9 cellular contexts compared by ENCODE assay signal in the genomic region with DNA sequence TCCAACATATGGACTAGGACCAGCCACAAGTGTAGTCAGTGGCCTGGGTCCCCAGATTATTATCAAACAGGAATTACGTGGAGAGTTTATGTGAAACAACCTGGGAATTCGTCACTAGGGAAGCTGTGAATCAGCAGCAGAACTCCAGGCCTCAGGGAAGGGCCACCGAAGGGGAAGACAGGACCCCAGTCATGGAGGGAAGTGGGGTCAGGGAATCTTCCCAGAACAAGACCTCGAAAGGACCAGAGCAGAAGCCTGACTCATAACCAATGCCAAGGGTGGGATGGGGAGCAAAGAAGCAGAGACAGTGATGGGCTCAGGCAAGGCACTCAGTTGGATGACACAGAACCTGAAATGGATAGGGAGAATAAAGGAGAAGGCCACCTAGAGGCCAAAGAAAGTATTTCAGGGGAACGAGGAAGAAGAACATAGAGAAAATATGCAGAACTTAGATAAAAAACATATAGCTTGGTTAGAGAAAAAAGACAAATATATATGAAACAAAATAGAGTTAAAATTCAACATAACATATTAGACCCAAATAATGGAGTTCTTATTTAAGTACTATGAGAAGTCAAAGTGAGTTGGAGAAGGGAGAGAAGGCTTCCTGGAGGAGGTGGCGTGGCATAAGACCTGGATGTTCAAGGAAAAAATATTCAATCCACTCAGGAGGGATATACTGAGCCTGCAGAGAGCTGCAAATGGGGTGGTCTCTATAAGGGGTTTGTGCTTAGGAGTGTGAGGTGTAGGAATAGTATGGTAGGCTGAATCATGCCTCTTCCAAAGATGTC.
A peak's percentile ranks its signal among the peaks of the same experiment; 100 is the strongest.
DNase-seq lines count a peak whose midpoint lies in the region; ATAC-seq, FAIRE-seq and TF ChIP-seq lines count a peak whose summit lies in the region.
"Had no signal": no experiment of that assay in that cellular context is flagged by ENCODE, and none has a peak within 500 bp of the region (broad histone marks: within the 10 kb centered on the region; RNA-seq: fewer than 3 reads in every experiment).

No MANE protein-coding gene starts in this region.

- ATAC-seq in A549: peak in 1 of 2 experiments; percentile 38; a peak in 1 of 6 replicates
- no peak for ATAC-seq in HG02884 (IDR thresholded peaks at IDR 0.05; ENCODE audit: unreplicated experiment)
- no peak for ATAC-seq in HG02642 (IDR thresholded peaks at IDR 0.05; ENCODE audit: poor library complexity, unreplicated experiment)

- peak overlapping the region in 1 of 2 experiments; percentile 56; a peak in 3 of 6 replicates for H3K27ac ChIP-seq in A549

- POLR2A ChIA-PET in A549 (lab: Yijun Ruan, JAX): no interaction called here

- peaks cover 7% of the 10 kb centered on the region for H3K9me3 ChIP-seq in A549

- no peak for FAIRE-seq in A549 (lab: Jason Lieb, UNC)
- FAIRE-seq: TTC549 had no signal

- H3K4me1 ChIP-seq in A549: peaks cover 14% of the 10 kb centered on the region; the same call in 2 of the 3 replicates

- TF ChIP-seq CTCF in A549 (IDR thresholded peaks at IDR 0.05) (no peak), GM10266 (IDR thresholded peaks at IDR 0.05; ENCODE audit: control insufficient read depth, insufficient read depth, low read depth, missing control alignments) (peak; percentile 30), NB4 (IDR thresholded peaks at IDR 0.05; ENCODE audit: low read depth, low read length) (peak; percentile 53), endothelial cell (IDR thresholded peaks at IDR 0.05; ENCODE audit: unreplicated experiment) (peak; percentile 68)

- no peak overlapping the region for H3K4me3 Mint-ChIP-seq in endothelial cell (ENCODE audit: unreplicated experiment)

- CTCF ChIA-PET in A549 (lab: Yijun Ruan, JAX): interaction anchor here (1.1 to 17.4 kb wide), 4 partner anchors 11 to 254 kb away, joined by 3 to 317 read pairs (median 4); no protein-coding TSS in a partner anchor

- H3K9me3 Mint-ChIP-seq in endothelial cell (ENCODE audit: unreplicated experiment): no peaks in the 10 kb centered on the region

- peaks cover 14% of the 10 kb centered on the region for H3K36me3 Mint-ChIP-seq in endothelial cell (ENCODE audit: low read depth, unreplicated experiment)

- WGBS in A549 (ENCODE audit: missing lambda C conversion rate): 81% methylated on average over 6 of the region's 6 CpGs

- no peak for TF ChIP-seq POLR2A in A549 (IDR thresholded peaks at IDR 0.05; ENCODE audit: low read length)
- no peak for TF ChIP-seq POLR2A in NB4 (IDR thresholded peaks at IDR 0.05; ENCODE audit: extremely low read depth, insufficient read length)

- no peaks in the 10 kb centered on the region for H3K4me1 Mint-ChIP-seq in endothelial cell (ENCODE audit: unreplicated experiment)

- TF ChIP-seq EP300 in A549 (IDR thresholded peaks at IDR 0.05): no peak

- H3K4me3 ChIP-seq in A549 (no peak overlapping the region), NB4 (ENCODE audit: low read depth, low read length) (no peak overlapping the region)

- TF ChIP-seq RAD21 in A549 (conservative IDR thresholded peaks at IDR 0.05 in 1 of 2, IDR thresholded peaks at IDR 0.05 in 1 of 2): peak in 1 of 2 experiments; percentile 18; a peak in 1 of 5 replicates

- H3K4me2 ChIP-seq in A549: no peak overlapping the region

- peak in 1 of 2 experiments; percentile 31 for DNase-seq in A549 (ENCODE audit: low read depth in 1 of 2, low spot score in 1 of 2)
- peak; percentile 17 for DNase-seq in GM10266 (ENCODE audit: extremely low spot score)
- peak; percentile 32 for DNase-seq in NB4 (ENCODE audit: low read depth)
- DNase-seq in endothelial cell (ENCODE audit: low spot score): no peak
- no peak for DNase-seq in NCI-H1694 (lab: John Stamatoyannopoulos, UW)
- DNase-seq in activated gamma-delta T cell treated with Interleukin-2 at 50 U/mL for 16 hours: no peak

- H3K27ac Mint-ChIP-seq in endothelial cell (ENCODE audit: unreplicated experiment): no peak overlapping the region

- peaks cover 3% of the 10 kb centered on the region for H3K27me3 Mint-ChIP-seq in endothelial cell (ENCODE audit: unreplicated experiment)

TF ChIP-seq in A549, 52 proteins besides CTCF, POLR2A, EP300 and RAD21:
- TF ChIP-seq SREBF2 (IDR thresholded peaks at IDR 0.05) (no peak), ZFP36 (IDR thresholded peaks at IDR 0.05; ENCODE audit: borderline replicate concordance, partially characterized antibody) (peak; percentile 23)

Comparison
In these comparisons a context has a peak if more than half of its experiments do, and no peak if none do; other contexts are left out.
1. DNase-seq: peak in GM10266 (single experiment) and NB4 (single experiment); none in endothelial cell (single experiment), NCI-H1694 (single experiment) and activated gamma-delta T cell treated with Interleukin-2 at 50 U/mL for 16 hours (single experiment).